Comparison of ENCODE assay signal across 27 cellular contexts in genomic region chr6:41771058-41771983, GRCh38. TPM values are rescaled to one million over a fixed set of nuclear protein-coding genes. Genes with fewer than 3 reads are reported as not detected.
"Had no signal": no experiment of that assay in that cellular context is flagged by ENCODE, and none has a peak within 500 bp of the region (broad histone marks: within the 10 kb centered on the region; RNA-seq: fewer than 3 reads in every experiment).

No MANE protein-coding gene starts in this region.

- H3K9ac ChIP-seq: SK-N-SH had no signal

- H3K36me3 ChIP-seq: SJCRH30 had no signal

- ATAC-seq: activated T-cell treated with anti-CD3 and anti-CD28 coated beads, Interleukin-2, amount 50 U/mL, for 4 hours; Panc1; Right ventricle myocardium inferior had no signal

- H3K4me2 ChIP-seq: SK-N-SH had no signal

- H3K27me3 ChIP-seq: SJCRH30 had no signal

- FAIRE-seq: astrocyte had no signal

- H3K27ac ChIP-seq: SJCRH30, VCaP had no signal

- H3K9me3 ChIP-seq: SJCRH30, SK-N-SH had no signal

- DNase-seq: activated CD4-positive, alpha-beta memory T cell treated with anti-CD3 and anti-CD28 coated beads for 36 hours; activated CD4-positive, alpha-beta T cell treated with anti-CD3 and anti-CD28 coated beads, Interleukin-2, amount 10 ng/mL, durations not matched to agents 7 days and 5 days; activated CD4-positive, CD25-positive, alpha-beta regulatory T cell; activated CD8-positive, alpha-beta memory T cell treated with anti-CD3 and anti-CD28 coated beads for 24 hours; activated effector memory CD4-positive, alpha-beta T cell treated with anti-CD3 and anti-CD28 coated beads, Interleukin-2, amount 50 U/mL, for 16 hours; activated naive CD4-positive, alpha-beta T cell treated with Interleukin-2 at 50 U/mL for 16 hours; activated T-cell treated with anti-CD3 and anti-CD28 coated beads, Interleukin-2, amount 50 U/mL, for 4 hours; amygdala; Karpas-422; MM.1S; NCI-H1105 treated with DMSO at 0.1 percent for 48 hours; NCI-H1436 treated with DMSO at 0.1 percent for 48 hours; NCI-H187; NCI-H2081; NCI-H510A treated with DMSO at 0.1 percent for 48 hours; NCI-H69; NK-92 treated with Interleukin-12 subunit alpha and Interleukin-12 subunit beta, amount 100 ng/mL, for 24 hours; OCI-M1; RPMI8226; SJCRH30; SK-N-SH; T-helper 1 cell had no signal

- H3K4me3 ChIP-seq: SJCRH30 had no signal

RNA-seq across cellular contexts. Expression of gene PRICKLE4, which starts 9.3 kb away (rescaled TPM):
- total RNA-seq: activated CD4-positive, alpha-beta T cell treated with anti-CD3 and anti-CD28 coated beads, Interleukin-2, amount 10 ng/mL, durations not matched to agents 7 days and 5 days; activated T-cell treated with anti-CD3 and anti-CD28 coated beads, Interleukin-2, amount 50 U/mL, for 4 hours; T-helper 2 cell treated with Interferon-gamma antibody and Interleukin-4, amounts not matched to agents 100 ng/mL and 5 ng/mL, for 36 hours had no signal

RNA-seq across cellular contexts. Expression of gene PGC, which starts 24.1 kb away (rescaled TPM):
- total RNA-seq: activated CD4-positive, alpha-beta memory T cell treated with anti-CD3 and anti-CD28 coated beads for 36 hours; activated CD4-positive, alpha-beta T cell treated with anti-CD3 and anti-CD28 coated beads, Interleukin-2, amount 10 ng/mL, durations not matched to agents 7 days and 5 days; astrocyte; Right ventricle myocardium inferior; SJCRH30; T-helper 2 cell treated with Interferon-gamma antibody and Interleukin-4, amounts not matched to agents 100 ng/mL and 5 ng/mL, for 36 hours had no signal
- polyA plus RNA-seq: SK-N-SH had no signal
